ENCODE assay signal across 12 cellular contexts in genomic region chr10:30057421-30057841, GRCh38. TPM values are rescaled to one million over a fixed set of nuclear protein-coding genes. Genes with fewer than 3 reads are reported as not detected.
DNase-seq lines count a peak whose midpoint lies in the region; ATAC-seq and TF ChIP-seq lines count a peak whose summit lies in the region.
"Had no signal": no experiment of that assay in that cellular context is flagged by ENCODE, and none has a peak within 500 bp of the region (broad histone marks: within the 10 kb centered on the region; RNA-seq: fewer than 3 reads in every experiment).

No MANE protein-coding gene starts in this region.

- H3K9me3 ChIP-seq in SJSA1 (replicated peaks) = no peaks in the 10 kb centered on the region

- H3K27ac ChIP-seq in SJSA1 = peak overlapping the region; percentile 75

- peaks cover 71% of the 10 kb centered on the region for H3K4me1 ChIP-seq in SJSA1 (replicated peaks)

- no peak for TF ChIP-seq CTCF in fibroblast of villous mesenchyme (IDR thresholded peaks at IDR 0.05; ENCODE audit: insufficient read depth, low read depth, low read length)

- in situ Hi-C loops in Caki2 (cut with HindIII; ENCODE audit: low pct_unique_long_range_greater_than_20kb, low sequenced_read_pairs) = no loop called here

- no peak for ATAC-seq in HG03457 (IDR thresholded peaks at IDR 0.05; ENCODE audit: unreplicated experiment)
- ATAC-seq: activated naive CD4-positive, alpha-beta T cell treated with anti-CD3 and anti-CD28 coated beads, Interleukin-2, amount 50 U/mL, for 72 hours; K562 had no signal

- H3K27me3 ChIP-seq in SJSA1 (replicated peaks) = no peaks in the 10 kb centered on the region

- peaks cover 6% of the 10 kb centered on the region; the same call in 1 of the 2 replicates for H3K36me3 ChIP-seq in SJSA1

- DNase-seq in Caki2 (ENCODE audit: low read depth) (peak; percentile 79), SJSA1 (ENCODE audit: low read depth in 1 of 2, low spot score in 2 of 2) (peak; percentile 73 to 81), fibroblast of villous mesenchyme (ENCODE audit: low read depth) (peak; percentile 61), renal cortical epithelial cell (ENCODE audit: low read depth) (peak; percentile 47), NCI-H1694 (lab: John Stamatoyannopoulos, UW) (no peak), NCI-H2196 (lab: John Stamatoyannopoulos, UW; ENCODE audit: unreplicated experiment) (no peak), T-helper 1 cell (no peak)
- DNase-seq: DMS79 treated with DMSO at 0.1 percent for 48 hours, NCI-H774 had no signal

- H3K4me3 ChIP-seq in SJSA1 (peak overlapping the region; percentile 96), fibroblast of villous mesenchyme (ENCODE audit: low read depth, low read length) (peak overlapping the region; percentile 75)
- H3K4me3 ChIP-seq: K562 had no signal

RNA-seq across cellular contexts. Expression of gene JCAD, which starts 2.0 kb away (rescaled TPM):
- total RNA-seq in Caki2 (2014; rRNA removed; shearing (Covaris generic); ENCODE audit: low replicate concordance) = 20.9 and 23.5 TPM in 2 replicates
- 15.6 and 24.9 TPM in 2 replicates for total RNA-seq in SJSA1 (2014; rRNA removed; shearing (Covaris generic))
- total RNA-seq in fibroblast of villous mesenchyme = 7.8 and 18.7 TPM in 2 replicates
- 3.3 and 8.2 TPM in 2 replicates for total RNA-seq in renal cortical epithelial cell
- total RNA-seq: K562 had no signal

Comparison
In these comparisons a context has a peak if more than half of its experiments do, and no peak if none do; other contexts are left out.
1. DNase-seq: peak in Caki2 (single experiment), SJSA1 (2 of 2), fibroblast of villous mesenchyme (single experiment) and renal cortical epithelial cell (single experiment); none in NCI-H1694 (single experiment), NCI-H2196 (single experiment) and T-helper 1 cell (0 of 5).